23 cellular contexts compared by ENCODE assay signal in genomic region chr15:40986820-40987219, GRCh38. TPM values are rescaled to one million over a fixed set of nuclear protein-coding genes. Genes with fewer than 3 reads are reported as not detected.
"Had no signal": no experiment of that assay in that cellular context is flagged by ENCODE, and none has a peak within 500 bp of the region (broad histone marks: within the 10 kb centered on the region; RNA-seq: fewer than 3 reads in every experiment).

No MANE protein-coding gene starts in this region.

- H3K27ac Mint-ChIP-seq: activated CD4-positive, alpha-beta T cell treated with anti-CD3 and anti-CD28 coated beads for 36 hours; activated naive CD8-positive, alpha-beta T cell treated with anti-CD3 and anti-CD28 coated beads, Interleukin-2, amount 50 U/mL, for 24 hours; dendritic cell treated with granulocyte-macrophage colony-stimulating factor and Interleukin-4, amounts not matched to agents 40 ng/mL and 50 ng/mL, for 4 days; mesothelial cell of epicardium had no signal

- ATAC-seq: activated CD4-positive, alpha-beta T cell treated with anti-CD3 and anti-CD28 coated beads for 36 hours; activated naive CD8-positive, alpha-beta T cell treated with anti-CD3 and anti-CD28 coated beads, Interleukin-2, amount 50 U/mL, for 24 hours; heart right ventricle; right cardiac atrium had no signal

- H3K4me3 Mint-ChIP-seq: activated CD4-positive, alpha-beta T cell treated with anti-CD3 and anti-CD28 coated beads for 36 hours; activated naive CD4-positive, alpha-beta T cell treated with anti-CD3 and anti-CD28 coated beads for 36 hours; activated naive CD8-positive, alpha-beta T cell treated with anti-CD3 and anti-CD28 coated beads, Interleukin-2, amount 50 U/mL, for 24 hours; central memory CD8-positive, alpha-beta T cell; dendritic cell treated with granulocyte-macrophage colony-stimulating factor and Interleukin-4, amounts not matched to agents 40 ng/mL and 50 ng/mL, for 4 days; mesothelial cell of epicardium; naive B cell had no signal

- H3K9me3 ChIP-seq: esophagus squamous epithelium, heart right ventricle, spleen, suprapubic skin, transverse colon had no signal

- H3K27me3 Mint-ChIP-seq: activated CD4-positive, alpha-beta T cell treated with anti-CD3 and anti-CD28 coated beads for 36 hours; activated naive CD8-positive, alpha-beta T cell treated with anti-CD3 and anti-CD28 coated beads, Interleukin-2, amount 50 U/mL, for 24 hours; central memory CD8-positive, alpha-beta T cell; dendritic cell treated with granulocyte-macrophage colony-stimulating factor and Interleukin-4, amounts not matched to agents 40 ng/mL and 50 ng/mL, for 4 days; naive B cell had no signal

- H3K27ac ChIP-seq: epithelial cell of prostate, esophagus squamous epithelium, heart right ventricle, parathyroid adenoma, spleen, suprapubic skin, transverse colon had no signal

- H3K79me2 ChIP-seq: parathyroid adenoma had no signal

- H2AFZ ChIP-seq: parathyroid adenoma had no signal

- DNase-seq: activated CD4-positive, alpha-beta T cell treated with anti-CD3 and anti-CD28 coated beads for 36 hours; activated CD4-positive, CD25-positive, alpha-beta regulatory T cell; activated effector memory CD4-positive, alpha-beta T cell treated with Interleukin-2 at 50 U/mL for 16 hours; activated naive CD4-positive, alpha-beta T cell treated with anti-CD3 and anti-CD28 coated beads for 36 hours; activated naive CD8-positive, alpha-beta T cell treated with anti-CD3 and anti-CD28 coated beads, Interleukin-2, amount 50 U/mL, for 24 hours; amygdala; esophagus squamous epithelium; foreskin melanocyte; heart right ventricle; naive B cell; nucleus accumbens; right cardiac atrium; spleen; stimulated activated naive CD4-positive, alpha-beta T cell; transverse colon had no signal

- H3K4me1 ChIP-seq: esophagus squamous epithelium, parathyroid adenoma, suprapubic skin had no signal

- H3K4me1 Mint-ChIP-seq: central memory CD8-positive, alpha-beta T cell had no signal

- H3K9ac ChIP-seq: parathyroid adenoma had no signal

- H3K27me3 ChIP-seq: esophagus squamous epithelium, heart right ventricle, spleen, suprapubic skin, transverse colon had no signal

- H3K9me3 Mint-ChIP-seq: activated naive CD4-positive, alpha-beta T cell treated with anti-CD3 and anti-CD28 coated beads for 36 hours; activated naive CD8-positive, alpha-beta T cell treated with anti-CD3 and anti-CD28 coated beads, Interleukin-2, amount 50 U/mL, for 24 hours; central memory CD8-positive, alpha-beta T cell; dendritic cell treated with granulocyte-macrophage colony-stimulating factor and Interleukin-4, amounts not matched to agents 40 ng/mL and 50 ng/mL, for 4 days; mesothelial cell of epicardium had no signal

- H3K4me3 ChIP-seq: esophagus squamous epithelium, heart right ventricle, spleen, suprapubic skin, transverse colon had no signal

RNA-seq across cellular contexts. Expression of gene DLL4, which starts 57.7 kb away (rescaled TPM):
- total RNA-seq: bronchial epithelial cell; T-helper 2 cell treated with Interferon-gamma antibody and Interleukin-4, amounts not matched to agents 100 ng/mL and 5 ng/mL, for 36 hours had no signal
